Comparison of ENCODE assay signal across 11 cellular contexts in genomic region chr22:41522813-41523212, GRCh38. TPM values are rescaled to one million over a fixed set of nuclear protein-coding genes. Genes with fewer than 3 reads are reported as not detected.
DNase-seq lines count a peak whose midpoint lies in the region; ATAC-seq and TF ChIP-seq lines count a peak whose summit lies in the region.
"Had no signal": no experiment of that assay in that cellular context is flagged by ENCODE, and none has a peak within 500 bp of the region (broad histone marks: within the 10 kb centered on the region; RNA-seq: fewer than 3 reads in every experiment).

No MANE protein-coding gene starts in this region.

- in situ Hi-C loops in transverse colon (cut with MboI; ENCODE audit: low pct_ligation_motif_present in 1 of 4, low pct_unique_long_range_greater_than_20kb in 1 of 4, low sequenced_read_pairs in 3 of 4), result no loop called here

- H3K27ac ChIP-seq in naive thymus-derived CD4-positive, alpha-beta T cell (ENCODE audit: low read depth, low read length), result peak overlapping the region; percentile 73
- H3K27ac ChIP-seq in transverse colon, result peak overlapping the region; percentile 75 to 86 (median 80)
- no peak overlapping the region for H3K27ac ChIP-seq in MM.1S (ENCODE audit: low read length)

- TF ChIP-seq POLR2A in transverse colon (IDR thresholded peaks at IDR 0.05), result no peak

- ATAC-seq in naive thymus-derived CD4-positive, alpha-beta T cell, result no peak

- peaks cover 15% of the 10 kb centered on the region for H3K4me1 Mint-ChIP-seq in activated naive CD4-positive, alpha-beta T cell treated with anti-CD3 and anti-CD28 coated beads, Interleukin-2, amount 50 U/mL, for 24 hours
- peaks cover 14% of the 10 kb centered on the region for H3K4me1 Mint-ChIP-seq in chondrocyte (ENCODE audit: low read depth)
- H3K4me1 Mint-ChIP-seq in naive thymus-derived CD4-positive, alpha-beta T cell, result peaks cover 0 to 21% (median 19%) of the 10 kb centered on the region in 7 donors

- intact Hi-C loops in naive thymus-derived CD4-positive, alpha-beta T cell (cut with micrococcal nuclease), result loop anchor here in 1 of 2 donors (10.0 kb wide), 1 partner anchor 598 kb away; no protein-coding TSS in a partner anchor
- intact Hi-C loops in transverse colon (cut with DNase I; ENCODE audit: low total_unique reads), result no loop called here

- no peak overlapping the region for H3K4me3 Mint-ChIP-seq in activated naive CD4-positive, alpha-beta T cell treated with anti-CD3 and anti-CD28 coated beads, Interleukin-2, amount 50 U/mL, for 24 hours
- no peak overlapping the region for H3K4me3 Mint-ChIP-seq in chondrocyte (ENCODE audit: unreplicated experiment)
- no peak overlapping the region for H3K4me3 Mint-ChIP-seq in naive thymus-derived CD4-positive, alpha-beta T cell

- no peaks in the 10 kb centered on the region for H3K9me3 ChIP-seq in naive thymus-derived CD4-positive, alpha-beta T cell (ENCODE audit: control insufficient read depth in 2 of 3, low read length in 3 of 3)
- no peaks in the 10 kb centered on the region for H3K9me3 ChIP-seq in transverse colon
- H3K9me3 ChIP-seq in MM.1S (replicated peaks; ENCODE audit: insufficient read depth, low read length), result no peaks in the 10 kb centered on the region
- H3K9me3 ChIP-seq: HAP-1 had no signal

- CTCF ChIA-PET in naive thymus-derived CD4-positive, alpha-beta T cell (lab: Charles Lee), result interaction anchor here (0.6 kb wide), 1 partner anchor 114 kb away, joined by 4 read pairs; no protein-coding TSS in a partner anchor

- DNase-seq in activated naive CD4-positive, alpha-beta T cell treated with Interleukin-2 at 50 U/mL for 16 hours, result no peak
- no peak for DNase-seq in chondrocyte (ENCODE audit: low spot score)
- DNase-seq in naive thymus-derived CD4-positive, alpha-beta T cell, result no peak
- DNase-seq in transverse colon, result no peak
- no peak for DNase-seq in activated CD8-positive, alpha-beta memory T cell treated with anti-CD3 and anti-CD28 coated beads, Interleukin-2, amount 50 U/mL, for 4 hours
- no peak for DNase-seq in MM.1S
- no peak for DNase-seq in kidney tubule cell (ENCODE audit: low spot score)
- DNase-seq: posterior cingulate gyrus, RPMI8226 had no signal

- peaks cover 10 to 16% of the 10 kb centered on the region in 2 donors for H3K4me1 ChIP-seq in naive thymus-derived CD4-positive, alpha-beta T cell (ENCODE audit: control insufficient read depth in 2 of 2, insufficient read depth in 2 of 2, low read length in 2 of 2)
- H3K4me1 ChIP-seq in transverse colon (peaks cover 17 to 29% (median 22%) of the 10 kb centered on the region in 4 donors), MM.1S (ENCODE audit: low read length) (no peaks in the 10 kb centered on the region)
- H3K4me1 ChIP-seq: HAP-1 had no signal

- H3F3A ChIP-seq in MM.1S (ENCODE audit: insufficient read depth, low read length), result peaks cover 7% of the 10 kb centered on the region

- 99% methylated on average over 7 of the region's 9 CpGs; no CpG with 5 or more reads in 1 of the 2 donors for WGBS in transverse colon (ENCODE audit: low coverage in 1 of 2), 2 donors

- no peaks in the 10 kb centered on the region for H3K36me3 Mint-ChIP-seq in activated naive CD4-positive, alpha-beta T cell treated with anti-CD3 and anti-CD28 coated beads, Interleukin-2, amount 50 U/mL, for 24 hours
- H3K36me3 Mint-ChIP-seq in chondrocyte (ENCODE audit: low read depth), result peaks cover 2% of the 10 kb centered on the region
- peaks cover 0 to 2% (median 0%) of the 10 kb centered on the region in 5 donors for H3K36me3 Mint-ChIP-seq in naive thymus-derived CD4-positive, alpha-beta T cell

- H4K20me1 ChIP-seq in MM.1S (ENCODE audit: insufficient read depth, low read length), result no peaks in the 10 kb centered on the region

- no peaks in the 10 kb centered on the region for H3K27me3 ChIP-seq in naive thymus-derived CD4-positive, alpha-beta T cell (ENCODE audit: control insufficient read depth in 2 of 2, insufficient read depth in 2 of 2, low read length in 2 of 2)
- no peaks in the 10 kb centered on the region for H3K27me3 ChIP-seq in transverse colon
- no peaks in the 10 kb centered on the region for H3K27me3 ChIP-seq in MM.1S (replicated peaks; ENCODE audit: insufficient read depth, low read length)

- H3K36me3 ChIP-seq in naive thymus-derived CD4-positive, alpha-beta T cell (ENCODE audit: control insufficient read depth in 2 of 3, insufficient read depth in 3 of 3, low read length in 3 of 3), result peaks cover 0 to 68% (median 3%) of the 10 kb centered on the region in 3 experiments
- H3K36me3 ChIP-seq in transverse colon, result peaks cover 0 to 27% (median 13%) of the 10 kb centered on the region in 4 donors
- H3K36me3 ChIP-seq in MM.1S (replicated peaks; ENCODE audit: insufficient read depth, low read length), result peaks cover 7% of the 10 kb centered on the region

- no peak overlapping the region for H3K9ac ChIP-seq in MM.1S (ENCODE audit: low read length)

- POLR2A ChIA-PET in naive thymus-derived CD4-positive, alpha-beta T cell (lab: Charles Lee), result interaction anchor here (2.6 kb wide), 1 partner anchor 77 kb away, joined by 8 read pairs; the partner anchor contains the start of gene TOB2

- H3K9me3 Mint-ChIP-seq in activated naive CD4-positive, alpha-beta T cell treated with anti-CD3 and anti-CD28 coated beads, Interleukin-2, amount 50 U/mL, for 24 hours, result no peaks in the 10 kb centered on the region
- H3K9me3 Mint-ChIP-seq in chondrocyte (ENCODE audit: low read depth), result no peaks in the 10 kb centered on the region
- H3K9me3 Mint-ChIP-seq in naive thymus-derived CD4-positive, alpha-beta T cell, result no peaks in the 10 kb centered on the region

- H3K27ac Mint-ChIP-seq in activated naive CD4-positive, alpha-beta T cell treated with anti-CD3 and anti-CD28 coated beads, Interleukin-2, amount 50 U/mL, for 24 hours, result peak overlapping the region; percentile 62
- peak overlapping the region; percentile 51 for H3K27ac Mint-ChIP-seq in chondrocyte (ENCODE audit: unreplicated experiment)
- H3K27ac Mint-ChIP-seq in naive thymus-derived CD4-positive, alpha-beta T cell, result peak overlapping the region in 7 of 9 donors; percentile 13 to 81 (median 42)

- no peak for TF ChIP-seq EP300 in transverse colon (IDR thresholded peaks at IDR 0.05; ENCODE audit: low read depth)

- TF ChIP-seq CTCF in chondrocyte (IDR thresholded peaks at IDR 0.05), result no peak
- TF ChIP-seq CTCF in transverse colon (IDR thresholded peaks at IDR 0.05), result no peak
- TF ChIP-seq CTCF in MM.1S (IDR thresholded peaks at IDR 0.05; ENCODE audit: low read length), result no peak

- H2AFZ ChIP-seq in MM.1S (ENCODE audit: low read length), result no peak overlapping the region

- H3K9me2 ChIP-seq in MM.1S (replicated peaks; ENCODE audit: insufficient read depth, low read length), result no peaks in the 10 kb centered on the region

- H3K79me2 ChIP-seq in MM.1S (ENCODE audit: low read length), result no peaks in the 10 kb centered on the region

- H3K4me2 ChIP-seq in MM.1S (ENCODE audit: low read depth, low read length), result no peak overlapping the region

- no peak overlapping the region for H3K4me3 ChIP-seq in naive thymus-derived CD4-positive, alpha-beta T cell (ENCODE audit: low read length)
- H3K4me3 ChIP-seq in transverse colon (no peak overlapping the region), MM.1S (ENCODE audit: low read length) (no peak overlapping the region)
- H3K4me3 ChIP-seq: HAP-1 had no signal

- H3K27me3 Mint-ChIP-seq in activated naive CD4-positive, alpha-beta T cell treated with anti-CD3 and anti-CD28 coated beads, Interleukin-2, amount 50 U/mL, for 24 hours, result no peaks in the 10 kb centered on the region
- H3K27me3 Mint-ChIP-seq in chondrocyte (ENCODE audit: low read depth), result no peaks in the 10 kb centered on the region
- no peaks in the 10 kb centered on the region for H3K27me3 Mint-ChIP-seq in naive thymus-derived CD4-positive, alpha-beta T cell

RNA-seq across cellular contexts. Expression of gene POLR3H, which starts 21.5 kb away (rescaled TPM):
- 39.6 to 57.3 TPM (median 41.5 TPM) in 3 replicates for total RNA-seq in chondrocyte
- total RNA-seq in naive thymus-derived CD4-positive, alpha-beta T cell, result 10 to 100 TPM; 21.7 to 59.6 (median 28.5) TPM
- 10 to 100 TPM; 24.2 to 32.2 TPM for polyA plus RNA-seq in naive thymus-derived CD4-positive, alpha-beta T cell
- 1 to 10 TPM; 5.6 to 8.4 (median 7.0) TPM for total RNA-seq in transverse colon

RNA-seq across cellular contexts. Expression of gene CSDC2, which starts 38.0 kb away (rescaled TPM):
- total RNA-seq in chondrocyte, result 12.7 to 21.7 TPM (median 20.9 TPM) in 3 replicates
- total RNA-seq in naive thymus-derived CD4-positive, alpha-beta T cell, result not detected
- polyA plus RNA-seq in naive thymus-derived CD4-positive, alpha-beta T cell, result not detected
- 1 to 10 TPM; 1.2 to 7.1 (median 2.8) TPM for total RNA-seq in transverse colon

RNA-seq across cellular contexts. Expression of gene ACO2, which starts 53.9 kb away (rescaled TPM):
- 60.9 to 85.6 TPM (median 62.4 TPM) in 3 replicates for total RNA-seq in chondrocyte
- 10 to 100 TPM; 64.5 to 84.8 (median 70.3) TPM for total RNA-seq in naive thymus-derived CD4-positive, alpha-beta T cell
- polyA plus RNA-seq in naive thymus-derived CD4-positive, alpha-beta T cell, result 100 to 1,000 TPM in 1 of 2 donors, 10 to 100 TPM in 1; 60.5 to 101 TPM
- total RNA-seq in transverse colon, result 100 to 1,000 TPM; 164 to 351 (median 255) TPM

RNA-seq across cellular contexts. Expression of gene PHF5A, which starts 54.3 kb away (rescaled TPM):
- 22.5 to 32.4 TPM (median 26.8 TPM) in 3 replicates for total RNA-seq in chondrocyte
- total RNA-seq in naive thymus-derived CD4-positive, alpha-beta T cell, result 10 to 100 TPM; 27.8 to 63.9 (median 36.0) TPM
- 10 to 100 TPM; 22.4 to 25.8 TPM for polyA plus RNA-seq in naive thymus-derived CD4-positive, alpha-beta T cell
- total RNA-seq in transverse colon, result 10 to 100 TPM in 3 of 4 donors, 1 to 10 TPM in 1; 3.0 to 33.9 (median 25.0) TPM
